Comparison of ENCODE assay signal across 16 cellular contexts in the genomic region with DNA sequence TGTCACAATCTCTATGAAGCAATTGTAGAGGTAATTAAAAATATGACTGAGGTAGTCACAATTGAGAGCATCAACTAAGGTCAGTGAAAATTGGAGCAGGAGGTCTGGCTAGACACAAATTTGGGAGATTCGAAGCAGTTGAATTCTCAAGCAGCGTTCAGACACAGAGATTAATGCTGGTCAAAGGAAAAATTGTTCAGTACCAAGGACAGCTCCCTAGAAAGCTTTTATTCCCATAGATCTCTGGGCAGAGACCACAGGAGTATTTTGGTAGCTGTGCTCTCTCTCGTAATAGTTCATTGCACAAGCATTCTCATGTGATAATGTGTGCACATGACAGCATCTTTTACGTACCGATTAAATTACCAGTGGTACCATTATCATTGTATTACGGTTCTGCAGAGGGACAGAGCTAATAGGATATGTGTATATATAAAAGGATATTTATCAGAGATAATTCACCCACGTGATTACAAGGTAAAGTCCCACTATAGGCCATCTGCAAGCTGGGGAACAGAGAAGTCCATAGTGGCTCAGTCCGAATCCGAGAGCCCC.
DNase-seq lines count a peak whose midpoint lies in the region; ATAC-seq, FAIRE-seq and TF ChIP-seq lines count a peak whose summit lies in the region.
"Had no signal": no experiment of that assay in that cellular context is flagged by ENCODE, and none has a peak within 500 bp of the region (broad histone marks: within the 10 kb centered on the region; RNA-seq: fewer than 3 reads in every experiment).

No MANE protein-coding gene starts in this region.

- H3K4me3 ChIP-seq in astrocyte of the spinal cord (ENCODE audit: low read depth, low read length) = no peak overlapping the region
- H3K4me3 ChIP-seq in pancreas = no peak overlapping the region
- H3K4me3 ChIP-seq: skin epidermis had no signal

- H3K36me3 ChIP-seq in pancreas = no peaks in the 10 kb centered on the region

- peak; percentile 38 for DNase-seq in Caki2 (ENCODE audit: low read depth)
- peak; percentile 1 to 14 for DNase-seq in Kasumi-1 (lab: John Stamatoyannopoulos, UW)
- peak; percentile 42 for DNase-seq in astrocyte of the spinal cord (ENCODE audit: low read depth, low spot score)
- peak; percentile 61 for DNase-seq in kidney glomerular epithelial cell (lab: John Stamatoyannopoulos, UW)
- no peak for DNase-seq in NCI-H524 (lab: John Stamatoyannopoulos, UW)
- no peak for DNase-seq in pancreas
- DNase-seq: activated CD4-positive, alpha-beta T cell treated with anti-CD3 and anti-CD28 coated beads, Interleukin-2, amount 50 U/mL, for 1 hour; CD4-positive, alpha-beta T cell; NCI-H146 had no signal

- no peaks in the 10 kb centered on the region for H3K9me3 ChIP-seq in pancreas

- no peak for FAIRE-seq in pancreas (lab: Jason Lieb, UNC)

- H3K4me1 ChIP-seq in pancreas = no peaks in the 10 kb centered on the region

- H3K27ac ChIP-seq in pancreas = no peak overlapping the region
- H3K27ac ChIP-seq: epithelial cell of prostate, skin epidermis had no signal

- 52 to 63% methylated on average over 9 of the region's 9 CpGs for WGBS in pancreas, 2 donors

- ATAC-seq in GM18867 (IDR thresholded peaks at IDR 0.05; ENCODE audit: unreplicated experiment) = no peak
- no peak for ATAC-seq in HG03135 (IDR thresholded peaks at IDR 0.05; ENCODE audit: unreplicated experiment)
- ATAC-seq in pancreas = no peak
- ATAC-seq: activated naive CD4-positive, alpha-beta T cell treated with anti-CD3 and anti-CD28 coated beads, Interleukin-2, amount 50 U/mL, for 72 hours; Right ventricle myocardium inferior; stimulated activated memory B cell treated with anti-CD40 and anti-IgM and Interleukin-4, amounts not matched to agents 10 μg/mL and 1 μg/mL and 100 μg/mL, for 72 hours had no signal

- intact Hi-C loops in pancreas (cut with DNase I) = no loop called here

- in situ Hi-C loops in Caki2 (cut with HindIII; ENCODE audit: low pct_unique_long_range_greater_than_20kb, low sequenced_read_pairs) = no loop called here
- in situ Hi-C loops in astrocyte of the spinal cord (cut with HindIII; ENCODE audit: low sequenced_read_pairs) = no loop called here

- H3K27me3 ChIP-seq in pancreas = no peaks in the 10 kb centered on the region

- TF ChIP-seq CTCF in astrocyte of the spinal cord (IDR thresholded peaks at IDR 0.05; ENCODE audit: low read depth, low read length) (no peak), pancreas (IDR thresholded peaks at IDR 0.05) (no peak)

Comparison
In these comparisons a context has a peak if more than half of its experiments do, and no peak if none do; other contexts are left out.
1. DNase-seq: peak in Caki2 (single experiment), Kasumi-1 (2 of 2), astrocyte of the spinal cord (single experiment) and kidney glomerular epithelial cell (single experiment); none in NCI-H524 (0 of 2) and pancreas (0 of 6).